ENCODE assay signal across 27 cellular contexts in genomic region chr2:239148495-239149200, GRCh38.
DNase-seq lines count a peak whose midpoint lies in the region; ATAC-seq and TF ChIP-seq lines count a peak whose summit lies in the region.
"Had no signal": no experiment of that assay in that cellular context is flagged by ENCODE, and none has a peak within 500 bp of the region (broad histone marks: within the 10 kb centered on the region; RNA-seq: fewer than 3 reads in every experiment).

No MANE protein-coding gene starts in this region.

- no peak for TF ChIP-seq EP300 in gastroesophageal sphincter (IDR thresholded peaks at IDR 0.05)

- no peak overlapping the region for H3K27ac ChIP-seq in CD4-positive, CD25-positive, alpha-beta regulatory T cell (ENCODE audit: insufficient read depth, low read length, poor library complexity, severe bottlenecking)
- H3K27ac ChIP-seq in gastroesophageal sphincter: no peak overlapping the region
- H3K27ac ChIP-seq: hepatocyte, testis, VCaP had no signal

- peak overlapping the region in 2 of 3 donors; percentile 26 to 69 for H3K27ac Mint-ChIP-seq in CD4-positive, CD25-positive, alpha-beta regulatory T cell
- H3K27ac Mint-ChIP-seq: activated CD4-positive, alpha-beta T cell treated with anti-CD3 and anti-CD28 coated beads for 36 hours; CD4-positive, alpha-beta T cell; IgD-negative memory B cell had no signal

- no peak for TF ChIP-seq POLR2A in gastroesophageal sphincter (IDR thresholded peaks at IDR 0.05)

- no peaks in the 10 kb centered on the region for H3K27me3 Mint-ChIP-seq in CD4-positive, CD25-positive, alpha-beta regulatory T cell
- H3K27me3 Mint-ChIP-seq: activated CD4-positive, alpha-beta T cell treated with anti-CD3 and anti-CD28 coated beads for 36 hours; CD4-positive, alpha-beta T cell; IgD-negative memory B cell had no signal

- peak; percentile 7 for DNase-seq in activated CD8-positive, alpha-beta memory T cell treated with anti-CD3 and anti-CD28 coated beads, Interleukin-2, amount 50 U/mL, for 4 hours
- no peak for DNase-seq in activated CD8-positive, alpha-beta memory T cell treated with anti-CD3 and anti-CD28 coated beads for 24 hours
- no peak for DNase-seq in CD4-positive, CD25-positive, alpha-beta regulatory T cell
- DNase-seq in left lobe of liver (ENCODE audit: low spot score): peak; percentile 32
- DNase-seq in sciatic nerve (ENCODE audit: low spot score): peak; percentile 48
- no peak for DNase-seq in NK-92 (lab: John Stamatoyannopoulos, UW; ENCODE audit: unreplicated experiment)
- DNase-seq: activated CD4-positive, alpha-beta T cell treated with anti-CD3 and anti-CD28 coated beads for 36 hours; dermis blood vessel endothelial cell; DND-41; foreskin fibroblast; GF-D8; HCEC 1CT; NCI-H146; NCI-H2107; NCI-H446; NCI-H748 treated with DMSO at 0.1 percent for 48 hours; small intestine; stimulated activated naive CD8-positive, alpha-beta T cell treated with anti-CD3 and anti-CD28 coated beads, Interleukin-15, Interleukin-2, amounts not matched to agents 100 U/mL and 50 U/mL, for 24 hours; T-helper 9 cell had no signal

- intact Hi-C loops in sciatic nerve (cut with DNase I): no loop called here

- H3K4me3 ChIP-seq in CD4-positive, CD25-positive, alpha-beta regulatory T cell (ENCODE audit: low read depth, low read length): no peak overlapping the region
- H3K4me3 ChIP-seq in gastroesophageal sphincter: no peak overlapping the region
- H3K4me3 ChIP-seq: hepatocyte, testis had no signal

- 90 to 91% methylated on average over 16 to 21 of the region's 28 CpGs for WGBS in gastroesophageal sphincter (ENCODE audit: low coverage in 1 of 2), 2 donors

- H3K27me3 ChIP-seq in CD4-positive, CD25-positive, alpha-beta regulatory T cell (ENCODE audit: control insufficient read depth, insufficient read depth, low read length): no peaks in the 10 kb centered on the region
- no peaks in the 10 kb centered on the region for H3K27me3 ChIP-seq in gastroesophageal sphincter
- H3K27me3 ChIP-seq: hepatocyte, testis had no signal

- peaks cover 1 to 14% (median 7%) of the 10 kb centered on the region in 7 donors for H3K9me3 Mint-ChIP-seq in CD4-positive, CD25-positive, alpha-beta regulatory T cell

- H3K4me1 Mint-ChIP-seq in CD4-positive, CD25-positive, alpha-beta regulatory T cell: peaks cover 6 to 24% (median 8%) of the 10 kb centered on the region in 4 donors

- peaks cover 43% of the 10 kb centered on the region for H3K36me3 Mint-ChIP-seq in CD4-positive, CD25-positive, alpha-beta regulatory T cell

- H3K4me3 Mint-ChIP-seq in CD4-positive, CD25-positive, alpha-beta regulatory T cell: no peak overlapping the region
- H3K4me3 Mint-ChIP-seq: activated CD4-positive, alpha-beta T cell treated with anti-CD3 and anti-CD28 coated beads for 36 hours; CD4-positive, alpha-beta T cell; IgD-negative memory B cell had no signal

- H3K9me3 ChIP-seq in CD4-positive, CD25-positive, alpha-beta regulatory T cell (ENCODE audit: control insufficient read depth in 2 of 2, low read length in 2 of 2): peaks cover 11 to 17% of the 10 kb centered on the region in 2 experiments
- no peaks in the 10 kb centered on the region for H3K9me3 ChIP-seq in gastroesophageal sphincter
- H3K9me3 ChIP-seq: testis had no signal

- H3K4me1 ChIP-seq in CD4-positive, CD25-positive, alpha-beta regulatory T cell (ENCODE audit: control insufficient read depth, insufficient read depth, low read length, poor library complexity, severe bottlenecking): peaks cover 5% of the 10 kb centered on the region
- peaks cover 0 to 28% (median 4%) of the 10 kb centered on the region in 3 donors for H3K4me1 ChIP-seq in gastroesophageal sphincter

- no peak for TF ChIP-seq CTCF in gastroesophageal sphincter (IDR thresholded peaks at IDR 0.05)

- ATAC-seq in CD4-positive, CD25-positive, alpha-beta regulatory T cell (ENCODE audit: low read depth in 2 of 2): no peak
- ATAC-seq in left lobe of liver (no peak), sciatic nerve (no peak), gastroesophageal sphincter (no peak), GM21423 (IDR thresholded peaks at IDR 0.05; ENCODE audit: unreplicated experiment) (no peak)
- ATAC-seq: activated CD4-positive, alpha-beta T cell treated with anti-CD3 and anti-CD28 coated beads for 36 hours; esophagus mucosa; stimulated activated naive CD8-positive, alpha-beta T cell treated with anti-CD3 and anti-CD28 coated beads, Interleukin-15, Interleukin-2, amounts not matched to agents 100 U/mL and 50 U/mL, for 24 hours had no signal

- H3K36me3 ChIP-seq in CD4-positive, CD25-positive, alpha-beta regulatory T cell (ENCODE audit: control insufficient read depth, insufficient read depth, low read length): peaks cover 66% of the 10 kb centered on the region
- peaks cover 0 to 89% of the 10 kb centered on the region in 2 donors for H3K36me3 ChIP-seq in gastroesophageal sphincter

Comparison
In these comparisons a context has a peak if more than half of its experiments do, and no peak if none do; other contexts are left out.
1. DNase-seq: peak in activated CD8-positive, alpha-beta memory T cell treated with anti-CD3 and anti-CD28 coated beads, Interleukin-2, amount 50 U/mL, for 4 hours (single experiment), left lobe of liver (single experiment) and sciatic nerve (single experiment); none in activated CD8-positive, alpha-beta memory T cell treated with anti-CD3 and anti-CD28 coated beads for 24 hours (single experiment), CD4-positive, CD25-positive, alpha-beta regulatory T cell (0 of 3) and NK-92 (single experiment).